In the genomic region with DNA sequence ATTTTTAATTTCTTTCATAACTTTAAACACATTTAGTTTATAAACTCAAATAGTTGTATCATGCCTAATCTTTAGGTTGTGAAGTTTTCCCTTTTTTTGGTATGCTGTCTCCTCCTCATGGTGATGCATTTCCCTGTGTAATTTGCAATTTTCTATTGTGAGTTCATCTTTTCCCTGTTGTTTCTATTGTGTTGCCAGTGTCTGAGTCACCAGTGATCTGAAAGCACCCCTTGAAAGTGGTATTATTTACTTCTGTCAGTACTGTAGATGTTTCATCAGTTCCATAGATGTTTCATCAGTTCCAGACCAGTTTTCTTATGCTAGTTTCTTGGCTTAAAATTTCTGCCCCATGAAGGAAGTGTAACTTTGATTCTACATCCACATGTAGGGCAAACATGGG, we compare ENCODE assay signal across 1 cellular context.
TF ChIP-seq lines count a peak whose summit lies in the region.

No MANE protein-coding gene starts in this region.

TF ChIP-seq in H1, 55 proteins besides CTCF, POLR2A, EP300 and RAD21:
- TF ChIP-seq TCF12 (IDR thresholded peaks at IDR 0.05; ENCODE audit: low read depth, low read length) (no peak), JUND (IDR thresholded peaks at IDR 0.05; ENCODE audit: low read length) (peak; percentile 39; the same call in 1 of the 2 replicates)
TF ChIP-seq in H1: peak in this region for 1.
